ENCODE assay signal across 9 cellular contexts in the genomic region with DNA sequence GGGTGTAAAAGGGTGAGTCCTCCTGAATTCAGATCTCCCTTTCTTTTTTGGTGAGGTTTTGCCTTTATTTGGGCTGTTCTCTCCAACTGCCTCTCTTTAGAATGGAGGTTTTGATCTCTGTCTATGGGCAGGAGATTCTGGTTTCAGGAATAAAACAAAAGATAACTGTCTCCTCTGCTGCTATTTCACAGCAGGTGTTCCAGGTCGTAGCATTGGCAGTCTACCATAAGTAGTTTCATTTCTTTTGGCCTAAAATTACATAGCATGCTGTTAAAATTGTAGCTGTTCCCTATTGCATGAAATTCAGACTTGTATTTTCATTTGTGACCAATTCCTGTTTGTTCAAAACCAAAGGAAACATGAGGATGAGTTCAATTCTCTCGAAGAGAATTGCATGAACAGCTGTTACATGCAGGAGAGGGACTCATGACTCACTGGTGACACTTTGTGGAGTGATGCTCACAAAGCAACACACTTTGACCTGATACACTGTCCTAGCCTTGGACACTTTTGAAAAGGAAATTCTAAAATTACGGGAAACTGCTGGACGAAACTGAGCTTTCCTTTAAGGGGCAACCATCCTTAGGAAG.
A peak's percentile ranks its signal among the peaks of the same experiment; 100 is the strongest.
DNase-seq lines count a peak whose midpoint lies in the region; ATAC-seq lines count a peak whose summit lies in the region.
"Had no signal": no experiment of that assay in that cellular context is flagged by ENCODE, and none has a peak within 500 bp of the region (broad histone marks: within the 10 kb centered on the region; RNA-seq: fewer than 3 reads in every experiment).

No MANE protein-coding gene starts in this region.

- H3K27me3 ChIP-seq in naive thymus-derived CD4-positive, alpha-beta T cell (ENCODE audit: control insufficient read depth in 2 of 2, insufficient read depth in 2 of 2, low read length in 2 of 2): no peaks in the 10 kb centered on the region

- peak; percentile 82 for ATAC-seq in naive thymus-derived CD4-positive, alpha-beta T cell

- DNase-seq in NCI-H82 (lab: John Stamatoyannopoulos, UW) (peak; percentile 46), NCI-H82 treated with DMSO at 0.1 percent for 48 hours (lab: John Stamatoyannopoulos, UW; ENCODE audit: unreplicated experiment) (no peak), LHCN-M2 (ENCODE audit: low read depth) (peak; percentile 59), HCEC 1CT (no peak), NCI-H2081 (lab: John Stamatoyannopoulos, UW) (no peak)
- peak in 6 of 9 donors; percentile 17 to 56 (median 46) for DNase-seq in naive thymus-derived CD4-positive, alpha-beta T cell
- DNase-seq in activated CD4-positive, CD25-positive, alpha-beta regulatory T cell (lab: John Stamatoyannopoulos, UW): no peak
- DNase-seq: stimulated activated CD4-positive, alpha-beta T cell treated with anti-CD3 and anti-CD28 coated beads, Interleukin-12 subunit alpha, Interleukin-12 subunit beta, amount 100 ng/mL, for 4 hours had no signal

- peak overlapping the region; percentile 96 for H3K27ac Mint-ChIP-seq in activated naive CD8-positive, alpha-beta T cell
- H3K27ac Mint-ChIP-seq in naive thymus-derived CD4-positive, alpha-beta T cell: peak overlapping the region in 6 of 9 donors; percentile 28 to 75 (median 62)

- intact Hi-C loops in naive thymus-derived CD4-positive, alpha-beta T cell (cut with micrococcal nuclease): loop anchor here (1.0 to 5.0 kb wide), 13 partner anchors 42 to 267 kb away; partner anchors contain the start of genes SIRPD (in 1 of the 2) and SIRPG (in 1 of the 2)

- no peaks in the 10 kb centered on the region for H3K9me3 ChIP-seq in naive thymus-derived CD4-positive, alpha-beta T cell (ENCODE audit: control insufficient read depth in 2 of 3, low read length in 3 of 3)

- H3K4me1 Mint-ChIP-seq in activated naive CD8-positive, alpha-beta T cell (ENCODE audit: low read depth): peaks cover 3% of the 10 kb centered on the region
- H3K4me1 Mint-ChIP-seq in naive thymus-derived CD4-positive, alpha-beta T cell: peaks cover 0 to 36% (median 11%) of the 10 kb centered on the region in 7 donors

- H3K27me3 Mint-ChIP-seq in activated naive CD8-positive, alpha-beta T cell: no peaks in the 10 kb centered on the region
- peaks cover 0 to 9% (median 4%) of the 10 kb centered on the region in 5 donors for H3K27me3 Mint-ChIP-seq in naive thymus-derived CD4-positive, alpha-beta T cell

- no peaks in the 10 kb centered on the region for H3K36me3 ChIP-seq in naive thymus-derived CD4-positive, alpha-beta T cell (ENCODE audit: control insufficient read depth in 2 of 3, insufficient read depth in 3 of 3, low read length in 3 of 3)

- no peak overlapping the region for H3K27ac ChIP-seq in naive thymus-derived CD4-positive, alpha-beta T cell (ENCODE audit: low read depth, low read length)

- H3K4me1 ChIP-seq in naive thymus-derived CD4-positive, alpha-beta T cell (ENCODE audit: control insufficient read depth in 2 of 2, insufficient read depth in 2 of 2, low read length in 2 of 2): peaks cover 0 to 29% of the 10 kb centered on the region in 2 donors

- POLR2A ChIA-PET in naive thymus-derived CD4-positive, alpha-beta T cell (lab: Charles Lee): interaction anchor here (0.6 to 2.2 kb wide), 7 partner anchors 56 to 226 kb away, joined by 3 to 6 read pairs (median 3); no protein-coding TSS in a partner anchor

- no peak overlapping the region for H3K4me3 ChIP-seq in naive thymus-derived CD4-positive, alpha-beta T cell (ENCODE audit: low read length)

- H3K4me3 Mint-ChIP-seq in activated naive CD8-positive, alpha-beta T cell: peak overlapping the region; percentile 58
- peak overlapping the region in 6 of 10 donors; percentile 23 to 57 (median 40) for H3K4me3 Mint-ChIP-seq in naive thymus-derived CD4-positive, alpha-beta T cell

- H3K9me3 Mint-ChIP-seq in activated naive CD8-positive, alpha-beta T cell (ENCODE audit: low read depth): no peaks in the 10 kb centered on the region
- H3K9me3 Mint-ChIP-seq in naive thymus-derived CD4-positive, alpha-beta T cell: peaks cover 0 to 2% (median 0%) of the 10 kb centered on the region in 11 donors

- CTCF ChIA-PET in naive thymus-derived CD4-positive, alpha-beta T cell (lab: Charles Lee): interaction anchor here (0.6 to 3.1 kb wide), 38 partner anchors 8 to 916 kb away, joined by 3 to 43 read pairs (median 6); partner anchors contain the start of genes SIRPB1, SIRPD and SIRPG

- peaks cover 2% of the 10 kb centered on the region for H3K36me3 Mint-ChIP-seq in activated naive CD8-positive, alpha-beta T cell
- no peaks in the 10 kb centered on the region for H3K36me3 Mint-ChIP-seq in naive thymus-derived CD4-positive, alpha-beta T cell

Comparison
In these comparisons a context has a peak if more than half of its experiments do, and no peak if none do; other contexts are left out.
1. DNase-seq: peak in NCI-H82 (single experiment), LHCN-M2 (single experiment) and naive thymus-derived CD4-positive, alpha-beta T cell (6 of 9); none in NCI-H82 treated with DMSO at 0.1 percent for 48 hours (single experiment), HCEC 1CT (single experiment), activated CD4-positive, CD25-positive, alpha-beta regulatory T cell (0 of 4) and NCI-H2081 (0 of 2).